14 cellular contexts compared by ENCODE assay signal in genomic region chr7:96823274-96823673, GRCh38.
A peak's percentile ranks its signal among the peaks of the same experiment; 100 is the strongest.
DNase-seq lines count a peak whose midpoint lies in the region; ATAC-seq and TF ChIP-seq lines count a peak whose summit lies in the region.
"Had no signal": no experiment of that assay in that cellular context is flagged by ENCODE, and none has a peak within 500 bp of the region (broad histone marks: within the 10 kb centered on the region; RNA-seq: fewer than 3 reads in every experiment).

No MANE protein-coding gene starts in this region.

- H3K36me3 ChIP-seq in Peyer's patch = no peaks in the 10 kb centered on the region
- no peaks in the 10 kb centered on the region for H3K36me3 ChIP-seq in CD4-positive, alpha-beta memory T cell (ENCODE audit: insufficient read depth, low read length)

- peak; percentile 84 to 86 for ATAC-seq in activated T-cell treated with anti-CD3 and anti-CD28 coated beads, Interleukin-2, amount 50 U/mL, for 72 hours (replicated peaks in 1 of 2)
- ATAC-seq in esophagus mucosa = peak; percentile 84
- peak; percentile 60 for ATAC-seq in stimulated activated naive CD8-positive, alpha-beta T cell treated with anti-CD3 and anti-CD28 coated beads, Interleukin-15, amount 100 ng/mL, for 72 hours

- H3K27me3 Mint-ChIP-seq in activated T-cell treated with anti-CD3 and anti-CD28 coated beads, Interleukin-2, amount 50 U/mL, for 72 hours (ENCODE audit: low read depth) = peaks cover 68% of the 10 kb centered on the region
- H3K27me3 Mint-ChIP-seq in stimulated activated naive CD8-positive, alpha-beta T cell treated with anti-CD3 and anti-CD28 coated beads, Interleukin-15, amount 100 ng/mL, for 72 hours = peaks cover 54% of the 10 kb centered on the region
- H3K27me3 Mint-ChIP-seq in CD4-positive, alpha-beta memory T cell = peaks cover 11 to 12% of the 10 kb centered on the region in 2 donors

- no peaks in the 10 kb centered on the region for H3K4me1 ChIP-seq in Peyer's patch
- no peaks in the 10 kb centered on the region for H3K4me1 ChIP-seq in CD4-positive, alpha-beta memory T cell (ENCODE audit: insufficient read depth, low read length)

- intact Hi-C loops in CD4-positive, alpha-beta memory T cell (cut with micrococcal nuclease) = no loop called here
- intact Hi-C loops in dorsolateral prefrontal cortex (cut with DNase I) = no loop called here

- H3K9me3 Mint-ChIP-seq in activated T-cell treated with anti-CD3 and anti-CD28 coated beads, Interleukin-2, amount 50 U/mL, for 72 hours = peaks cover 3 to 5% of the 10 kb centered on the region in 2 donors
- H3K9me3 Mint-ChIP-seq in stimulated activated naive CD8-positive, alpha-beta T cell treated with anti-CD3 and anti-CD28 coated beads, Interleukin-15, amount 100 ng/mL, for 72 hours = no peaks in the 10 kb centered on the region
- H3K9me3 Mint-ChIP-seq in CD4-positive, alpha-beta memory T cell = peaks cover 0 to 4% (median 0%) of the 10 kb centered on the region in 8 donors
- H3K9me3 Mint-ChIP-seq: H9 had no signal

- CTCF ChIA-PET in CD4-positive, alpha-beta memory T cell (lab: Charles Lee; ENCODE audit: partially characterized antibody) = no interaction called here

- H3K36me3 Mint-ChIP-seq in activated T-cell treated with anti-CD3 and anti-CD28 coated beads, Interleukin-2, amount 50 U/mL, for 72 hours (ENCODE audit: insufficient read depth in 2 of 2) = peaks cover 0 to 3% of the 10 kb centered on the region in 2 donors
- H3K36me3 Mint-ChIP-seq in CD4-positive, alpha-beta memory T cell = no peaks in the 10 kb centered on the region

- DNase-seq in activated T-cell treated with anti-CD3 and anti-CD28 coated beads, Interleukin-2, amount 50 U/mL, for 72 hours = peak in 1 of 2 donors; percentile 10
- DNase-seq in activated T-cell treated with anti-CD3 and anti-CD28 coated beads for 4 hours (no peak), NOMO-1 treated with dmso at 0.1 percent for 144 hours (lab: John Stamatoyannopoulos, UW; ENCODE audit: unreplicated experiment) (peak; percentile 59), Peyer's patch (no peak), dorsolateral prefrontal cortex (no peak)
- no peak for DNase-seq in stimulated activated naive CD8-positive, alpha-beta T cell treated with anti-CD3 and anti-CD28 coated beads, Interleukin-15, amount 100 ng/mL, for 72 hours
- DNase-seq in CD4-positive, alpha-beta memory T cell = no peak
- DNase-seq: GF-D8, H9, hypothalamus, midbrain, MM.1S, NCI-H748 treated with DMSO at 0.1 percent for 48 hours had no signal

- H3K27ac ChIP-seq in Peyer's patch (no peak overlapping the region), dorsolateral prefrontal cortex (no peak overlapping the region)
- no peak overlapping the region for H3K27ac ChIP-seq in CD4-positive, alpha-beta memory T cell (ENCODE audit: low read depth, low read length)

- H3K27me3 ChIP-seq in Peyer's patch (no peaks in the 10 kb centered on the region), dorsolateral prefrontal cortex (peaks cover 0 to 7% (median 0%) of the 10 kb centered on the region in 45 donors)
- H3K27me3 ChIP-seq in CD4-positive, alpha-beta memory T cell (ENCODE audit: insufficient read depth, low read length) = no peaks in the 10 kb centered on the region

- peaks cover 9% of the 10 kb centered on the region for H3K4me1 Mint-ChIP-seq in activated T-cell treated with anti-CD3 and anti-CD28 coated beads, Interleukin-2, amount 50 U/mL, for 72 hours (ENCODE audit: low read depth)
- no peaks in the 10 kb centered on the region for H3K4me1 Mint-ChIP-seq in stimulated activated naive CD8-positive, alpha-beta T cell treated with anti-CD3 and anti-CD28 coated beads, Interleukin-15, amount 100 ng/mL, for 72 hours
- H3K4me1 Mint-ChIP-seq in CD4-positive, alpha-beta memory T cell = no peaks in the 10 kb centered on the region

- H3K27ac Mint-ChIP-seq in activated T-cell treated with anti-CD3 and anti-CD28 coated beads, Interleukin-2, amount 50 U/mL, for 72 hours = no peak overlapping the region
- H3K27ac Mint-ChIP-seq in stimulated activated naive CD8-positive, alpha-beta T cell treated with anti-CD3 and anti-CD28 coated beads, Interleukin-15, amount 100 ng/mL, for 72 hours = no peak overlapping the region
- no peak overlapping the region for H3K27ac Mint-ChIP-seq in CD4-positive, alpha-beta memory T cell
- H3K27ac Mint-ChIP-seq: H9 had no signal

- no peak for TF ChIP-seq POLR2A in Peyer's patch (IDR thresholded peaks at IDR 0.05)

- H3K4me3 Mint-ChIP-seq in activated T-cell treated with anti-CD3 and anti-CD28 coated beads, Interleukin-2, amount 50 U/mL, for 72 hours = no peak overlapping the region
- no peak overlapping the region for H3K4me3 Mint-ChIP-seq in stimulated activated naive CD8-positive, alpha-beta T cell treated with anti-CD3 and anti-CD28 coated beads, Interleukin-15, amount 100 ng/mL, for 72 hours
- H3K4me3 Mint-ChIP-seq in CD4-positive, alpha-beta memory T cell = no peak overlapping the region
- H3K4me3 Mint-ChIP-seq: H9 had no signal

- H3K9me3 ChIP-seq in Peyer's patch = no peaks in the 10 kb centered on the region
- H3K9me3 ChIP-seq in CD4-positive, alpha-beta memory T cell (ENCODE audit: control insufficient read depth in 1 of 2, low read length in 2 of 2) = no peaks in the 10 kb centered on the region

- POLR2A ChIA-PET in CD4-positive, alpha-beta memory T cell (lab: Charles Lee; ENCODE audit: partially characterized antibody) = no interaction called here

- H3K4me3 ChIP-seq in Peyer's patch (no peak overlapping the region), dorsolateral prefrontal cortex (no peak overlapping the region)
- no peak overlapping the region for H3K4me3 ChIP-seq in CD4-positive, alpha-beta memory T cell (ENCODE audit: low read length in 2 of 2)

- TF ChIP-seq CTCF in Peyer's patch (IDR thresholded peaks at IDR 0.05) = no peak
- no peak for TF ChIP-seq CTCF in dorsolateral prefrontal cortex (IDR thresholded peaks at IDR 0.05 in 54 of 56, conservative IDR thresholded peaks at IDR 0.05 in 2 of 56; ENCODE audit: low read depth in 1 of 56, partially characterized antibody in 56 of 56)
